In genomic region chr4:56544573-56545131, GRCh38 we compare ENCODE assay signal across 1 cellular context.
TF ChIP-seq lines count a peak whose summit lies in the region.

No MANE protein-coding gene starts in this region.

TF ChIP-seq in HepG2, 621 proteins besides CTCF, POLR2A, EP300 and RAD21 (continued from another document and continues in another):
- TF ChIP-seq ZHX1 (CRISPR knock-in tag; IDR thresholded peaks at IDR 0.05; ENCODE audit: low read depth) (0 out of 2 replicates have a peak, but pooled peaks have one; percentile 31), ZNF282 (IDR thresholded peaks at IDR 0.05; ENCODE audit: partially characterized antibody) (no peak), ZNF414 (CRISPR knock-in tag; IDR thresholded peaks at IDR 0.05) (0 out of 2 replicates have a peak, but pooled peaks have one; percentile 49), POLR2AphosphoS2 (IDR thresholded peaks at IDR 0.05; ENCODE audit: low read depth, low read length) (no peak), DNMT3B (CRISPR knock-in tag; conservative IDR thresholded peaks at IDR 0.05) (no peak), KAT8 (CRISPR knock-in tag; IDR thresholded peaks at IDR 0.05) (peak; percentile 77), ZSCAN5A (CRISPR knock-in tag; IDR thresholded peaks at IDR 0.05; ENCODE audit: borderline replicate concordance) (no peak), ZNF563 (CRISPR knock-in tag; IDR thresholded peaks at IDR 0.05) (peak; percentile 54; the same call in 1 of the 2 replicates), PBX3 (CRISPR knock-in tag; IDR thresholded peaks at IDR 0.05; ENCODE audit: borderline replicate concordance) (no peak), TARDBP (CRISPR knock-in tag; IDR thresholded peaks at IDR 0.05) (peak; percentile 55; the same call in 1 of the 2 replicates), CREM (IDR thresholded peaks at IDR 0.05) (0 out of 2 replicates have a peak, but pooled peaks have one; percentile 33), CREM (CRISPR knock-in tag; IDR thresholded peaks at IDR 0.05) (no peak), KLF6 (CRISPR knock-in tag; IDR thresholded peaks at IDR 0.05) (no peak), NFATC3 (CRISPR knock-in tag; IDR thresholded peaks at IDR 0.05) (no peak), FOXK1 (CRISPR knock-in tag; IDR thresholded peaks at IDR 0.05; ENCODE audit: borderline replicate concordance, low read depth) (peak; percentile 59; the same call in 1 of the 2 replicates), ZNF337 (CRISPR knock-in tag; IDR thresholded peaks at IDR 0.05; ENCODE audit: borderline replicate concordance, low read depth) (0 out of 2 replicates have a peak, but pooled peaks have one; percentile 64)
- TF ChIP-seq, protein P1, sequence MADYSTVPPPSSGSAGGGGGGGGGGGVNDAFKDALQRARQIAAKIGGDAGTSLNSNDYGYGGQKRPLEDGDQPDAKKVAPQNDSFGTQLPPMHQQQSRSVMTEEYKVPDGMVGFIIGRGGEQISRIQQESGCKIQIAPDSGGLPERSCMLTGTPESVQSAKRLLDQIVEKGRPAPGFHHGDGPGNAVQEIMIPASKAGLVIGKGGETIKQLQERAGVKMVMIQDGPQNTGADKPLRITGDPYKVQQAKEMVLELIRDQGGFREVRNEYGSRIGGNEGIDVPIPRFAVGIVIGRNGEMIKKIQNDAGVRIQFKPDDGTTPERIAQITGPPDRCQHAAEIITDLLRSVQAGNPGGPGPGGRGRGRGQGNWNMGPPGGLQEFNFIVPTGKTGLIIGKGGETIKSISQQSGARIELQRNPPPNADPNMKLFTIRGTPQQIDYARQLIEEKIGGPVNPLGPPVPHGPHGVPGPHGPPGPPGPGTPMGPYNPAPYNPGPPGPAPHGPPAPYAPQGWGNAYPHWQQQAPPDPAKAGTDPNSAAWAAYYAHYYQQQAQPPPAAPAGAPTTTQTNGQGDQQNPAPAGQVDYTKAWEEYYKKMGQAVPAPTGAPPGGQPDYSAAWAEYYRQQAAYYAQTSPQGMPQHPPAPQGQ (CRISPR knock-in tag; IDR thresholded peaks at IDR 0.05; ENCODE audit: borderline replicate concordance), result no peak
- TF ChIP-seq, protein P2, sequence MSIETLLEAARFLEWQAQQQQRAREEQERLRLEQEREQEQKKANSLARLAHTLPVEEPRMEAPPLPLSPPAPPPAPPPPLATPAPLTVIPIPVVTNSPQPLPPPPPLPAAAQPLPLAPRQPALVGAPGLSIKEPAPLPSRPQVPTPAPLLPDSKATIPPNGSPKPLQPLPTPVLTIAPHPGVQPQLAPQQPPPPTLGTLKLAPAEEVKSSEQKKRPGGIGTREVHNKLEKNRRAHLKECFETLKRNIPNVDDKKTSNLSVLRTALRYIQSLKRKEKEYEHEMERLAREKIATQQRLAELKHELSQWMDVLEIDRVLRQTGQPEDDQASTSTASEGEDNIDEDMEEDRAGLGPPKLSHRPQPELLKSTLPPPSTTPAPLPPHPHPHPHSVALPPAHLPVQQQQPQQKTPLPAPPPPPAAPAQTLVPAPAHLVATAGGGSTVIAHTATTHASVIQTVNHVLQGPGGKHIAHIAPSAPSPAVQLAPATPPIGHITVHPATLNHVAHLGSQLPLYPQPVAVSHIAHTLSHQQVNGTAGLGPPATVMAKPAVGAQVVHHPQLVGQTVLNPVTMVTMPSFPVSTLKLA (IDR thresholded peaks at IDR 0.05), result 0 out of 2 replicates have a peak, but pooled peaks have one; percentile 23
- TF ChIP-seq, protein P3, sequence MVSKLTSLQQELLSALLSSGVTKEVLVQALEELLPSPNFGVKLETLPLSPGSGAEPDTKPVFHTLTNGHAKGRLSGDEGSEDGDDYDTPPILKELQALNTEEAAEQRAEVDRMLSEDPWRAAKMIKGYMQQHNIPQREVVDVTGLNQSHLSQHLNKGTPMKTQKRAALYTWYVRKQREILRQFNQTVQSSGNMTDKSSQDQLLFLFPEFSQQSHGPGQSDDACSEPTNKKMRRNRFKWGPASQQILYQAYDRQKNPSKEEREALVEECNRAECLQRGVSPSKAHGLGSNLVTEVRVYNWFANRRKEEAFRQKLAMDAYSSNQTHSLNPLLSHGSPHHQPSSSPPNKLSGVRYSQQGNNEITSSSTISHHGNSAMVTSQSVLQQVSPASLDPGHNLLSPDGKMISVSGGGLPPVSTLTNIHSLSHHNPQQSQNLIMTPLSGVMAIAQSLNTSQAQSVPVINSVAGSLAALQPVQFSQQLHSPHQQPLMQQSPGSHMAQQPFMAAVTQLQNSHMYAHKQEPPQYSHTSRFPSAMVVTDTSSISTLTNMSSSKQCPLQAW (CRISPR knock-in tag; IDR thresholded peaks at IDR 0.05), result peak; percentile 61; the same call in 1 of the 2 replicates
- TF ChIP-seq, protein P4, sequence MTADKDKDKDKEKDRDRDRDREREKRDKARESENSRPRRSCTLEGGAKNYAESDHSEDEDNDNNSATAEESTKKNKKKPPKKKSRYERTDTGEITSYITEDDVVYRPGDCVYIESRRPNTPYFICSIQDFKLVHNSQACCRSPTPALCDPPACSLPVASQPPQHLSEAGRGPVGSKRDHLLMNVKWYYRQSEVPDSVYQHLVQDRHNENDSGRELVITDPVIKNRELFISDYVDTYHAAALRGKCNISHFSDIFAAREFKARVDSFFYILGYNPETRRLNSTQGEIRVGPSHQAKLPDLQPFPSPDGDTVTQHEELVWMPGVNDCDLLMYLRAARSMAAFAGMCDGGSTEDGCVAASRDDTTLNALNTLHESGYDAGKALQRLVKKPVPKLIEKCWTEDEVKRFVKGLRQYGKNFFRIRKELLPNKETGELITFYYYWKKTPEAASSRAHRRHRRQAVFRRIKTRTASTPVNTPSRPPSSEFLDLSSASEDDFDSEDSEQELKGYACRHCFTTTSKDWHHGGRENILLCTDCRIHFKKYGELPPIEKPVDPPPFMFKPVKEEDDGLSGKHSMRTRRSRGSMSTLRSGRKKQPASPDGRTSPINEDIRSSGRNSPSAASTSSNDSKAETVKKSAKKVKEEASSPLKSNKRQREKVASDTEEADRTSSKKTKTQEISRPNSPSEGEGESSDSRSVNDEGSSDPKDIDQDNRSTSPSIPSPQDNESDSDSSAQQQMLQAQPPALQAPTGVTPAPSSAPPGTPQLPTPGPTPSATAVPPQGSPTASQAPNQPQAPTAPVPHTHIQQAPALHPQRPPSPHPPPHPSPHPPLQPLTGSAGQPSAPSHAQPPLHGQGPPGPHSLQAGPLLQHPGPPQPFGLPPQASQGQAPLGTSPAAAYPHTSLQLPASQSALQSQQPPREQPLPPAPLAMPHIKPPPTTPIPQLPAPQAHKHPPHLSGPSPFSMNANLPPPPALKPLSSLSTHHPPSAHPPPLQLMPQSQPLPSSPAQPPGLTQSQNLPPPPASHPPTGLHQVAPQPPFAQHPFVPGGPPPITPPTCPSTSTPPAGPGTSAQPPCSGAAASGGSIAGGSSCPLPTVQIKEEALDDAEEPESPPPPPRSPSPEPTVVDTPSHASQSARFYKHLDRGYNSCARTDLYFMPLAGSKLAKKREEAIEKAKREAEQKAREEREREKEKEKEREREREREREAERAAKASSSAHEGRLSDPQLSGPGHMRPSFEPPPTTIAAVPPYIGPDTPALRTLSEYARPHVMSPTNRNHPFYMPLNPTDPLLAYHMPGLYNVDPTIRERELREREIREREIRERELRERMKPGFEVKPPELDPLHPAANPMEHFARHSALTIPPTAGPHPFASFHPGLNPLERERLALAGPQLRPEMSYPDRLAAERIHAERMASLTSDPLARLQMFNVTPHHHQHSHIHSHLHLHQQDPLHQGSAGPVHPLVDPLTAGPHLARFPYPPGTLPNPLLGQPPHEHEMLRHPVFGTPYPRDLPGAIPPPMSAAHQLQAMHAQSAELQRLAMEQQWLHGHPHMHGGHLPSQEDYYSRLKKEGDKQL (CRISPR knock-in tag; IDR thresholded peaks at IDR 0.05; ENCODE audit: low read depth), result 0 out of 2 replicates have a peak, but pooled peaks have one; percentile 37
- TF ChIP-seq, protein P5, sequence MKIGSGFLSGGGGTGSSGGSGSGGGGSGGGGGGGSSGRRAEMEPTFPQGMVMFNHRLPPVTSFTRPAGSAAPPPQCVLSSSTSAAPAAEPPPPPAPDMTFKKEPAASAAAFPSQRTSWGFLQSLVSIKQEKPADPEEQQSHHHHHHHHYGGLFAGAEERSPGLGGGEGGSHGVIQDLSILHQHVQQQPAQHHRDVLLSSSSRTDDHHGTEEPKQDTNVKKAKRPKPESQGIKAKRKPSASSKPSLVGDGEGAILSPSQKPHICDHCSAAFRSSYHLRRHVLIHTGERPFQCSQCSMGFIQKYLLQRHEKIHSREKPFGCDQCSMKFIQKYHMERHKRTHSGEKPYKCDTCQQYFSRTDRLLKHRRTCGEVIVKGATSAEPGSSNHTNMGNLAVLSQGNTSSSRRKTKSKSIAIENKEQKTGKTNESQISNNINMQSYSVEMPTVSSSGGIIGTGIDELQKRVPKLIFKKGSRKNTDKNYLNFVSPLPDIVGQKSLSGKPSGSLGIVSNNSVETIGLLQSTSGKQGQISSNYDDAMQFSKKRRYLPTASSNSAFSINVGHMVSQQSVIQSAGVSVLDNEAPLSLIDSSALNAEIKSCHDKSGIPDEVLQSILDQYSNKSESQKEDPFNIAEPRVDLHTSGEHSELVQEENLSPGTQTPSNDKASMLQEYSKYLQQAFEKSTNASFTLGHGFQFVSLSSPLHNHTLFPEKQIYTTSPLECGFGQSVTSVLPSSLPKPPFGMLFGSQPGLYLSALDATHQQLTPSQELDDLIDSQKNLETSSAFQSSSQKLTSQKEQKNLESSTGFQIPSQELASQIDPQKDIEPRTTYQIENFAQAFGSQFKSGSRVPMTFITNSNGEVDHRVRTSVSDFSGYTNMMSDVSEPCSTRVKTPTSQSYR (CRISPR knock-in tag; IDR thresholded peaks at IDR 0.05; ENCODE audit: borderline replicate concordance), result peak; percentile 26; the same call in 1 of the 2 replicates
- TF ChIP-seq, protein P6, sequence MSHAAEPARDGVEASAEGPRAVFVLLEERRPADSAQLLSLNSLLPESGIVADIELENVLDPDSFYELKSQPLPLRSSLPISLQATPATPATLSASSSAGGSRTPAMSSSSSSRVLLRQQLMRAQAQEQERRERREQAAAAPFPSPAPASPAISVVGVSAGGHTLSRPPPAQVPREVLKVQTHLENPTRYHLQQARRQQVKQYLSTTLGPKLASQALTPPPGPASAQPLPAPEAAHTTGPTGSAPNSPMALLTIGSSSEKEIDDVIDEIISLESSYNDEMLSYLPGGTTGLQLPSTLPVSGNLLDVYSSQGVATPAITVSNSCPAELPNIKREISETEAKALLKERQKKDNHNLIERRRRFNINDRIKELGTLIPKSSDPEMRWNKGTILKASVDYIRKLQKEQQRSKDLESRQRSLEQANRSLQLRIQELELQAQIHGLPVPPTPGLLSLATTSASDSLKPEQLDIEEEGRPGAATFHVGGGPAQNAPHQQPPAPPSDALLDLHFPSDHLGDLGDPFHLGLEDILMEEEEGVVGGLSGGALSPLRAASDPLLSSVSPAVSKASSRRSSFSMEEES (CRISPR knock-in tag; IDR thresholded peaks at IDR 0.05), result peak; percentile 61
